9 cellular contexts compared by ENCODE assay signal in the genomic region with DNA sequence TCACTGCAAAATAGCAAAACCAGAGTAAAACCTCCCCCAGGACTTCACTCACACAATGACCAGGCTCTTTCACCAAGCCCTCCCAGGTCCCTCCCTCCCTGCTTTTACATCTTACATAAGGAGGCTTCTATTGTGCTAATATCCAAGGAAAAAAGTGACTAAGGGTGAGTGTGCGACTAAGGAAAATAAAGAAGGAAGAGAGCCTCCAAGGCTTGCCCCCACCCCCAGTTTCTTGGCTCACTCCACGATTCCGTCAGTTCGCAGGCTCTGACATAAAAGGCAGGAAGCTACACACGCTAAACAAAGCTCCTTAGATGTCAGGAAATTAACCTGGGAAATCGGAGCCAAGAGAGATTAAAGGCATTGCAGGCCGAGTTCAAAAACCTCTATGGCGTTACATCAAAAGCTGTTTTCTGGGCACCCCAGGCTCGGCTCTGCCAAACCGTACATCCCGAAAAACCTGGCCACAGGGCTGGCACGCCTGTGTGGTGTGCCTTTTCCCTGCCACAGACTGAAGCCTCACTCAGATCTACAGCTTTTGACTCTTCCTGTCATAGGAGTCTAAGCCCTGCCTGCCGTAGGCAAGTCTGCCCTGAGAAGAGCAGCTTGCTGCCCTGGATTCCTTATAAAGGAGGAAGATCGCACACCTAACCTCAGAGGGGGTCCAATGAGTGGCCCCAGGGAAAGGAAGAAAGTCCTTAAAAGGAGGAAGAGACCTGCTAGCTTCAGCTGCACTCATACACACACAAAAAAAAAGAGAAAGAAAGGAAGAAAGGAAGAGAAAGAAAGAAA.
A peak's percentile ranks its signal among the peaks of the same experiment; 100 is the strongest.
DNase-seq lines count a peak whose midpoint lies in the region; ATAC-seq, FAIRE-seq and TF ChIP-seq lines count a peak whose summit lies in the region.
"Had no signal": no experiment of that assay in that cellular context is flagged by ENCODE, and none has a peak within 500 bp of the region (broad histone marks: within the 10 kb centered on the region; RNA-seq: fewer than 3 reads in every experiment).

No MANE protein-coding gene starts in this region.

- TF ChIP-seq CTCF in AG09319 (IDR thresholded peaks at IDR 0.05; ENCODE audit: low read depth, low read length) (no peak), K562 (IDR thresholded peaks at IDR 0.05 in 2 of 3, conservative IDR thresholded peaks at IDR 0.05 in 1 of 3; ENCODE audit: insufficient read depth in 2 of 3, low read depth in 1 of 3, low read length in 3 of 3) (no peak), keratinocyte (optimal IDR thresholded peaks at IDR 0.05 in 1 of 3, IDR thresholded peaks at IDR 0.05 in 1 of 3, conservative IDR thresholded peaks at IDR 0.05 in 1 of 3; ENCODE audit: extremely low read depth in 1 of 3, insufficient read depth in 2 of 3, low read length in 3 of 3) (no peak), stomach (IDR thresholded peaks at IDR 0.05) (no peak)

- H3K4me3 ChIP-seq in HUES6 (ENCODE audit: low read depth, low read length) = peak overlapping the region; percentile 39
- H3K4me3 ChIP-seq in K562 = no peak overlapping the region
- H3K4me3 ChIP-seq in keratinocyte (ENCODE audit: control insufficient read depth in 2 of 3, extremely low read depth in 1 of 3, insufficient read depth in 2 of 3, low read depth in 1 of 3, low read length in 3 of 3) = peak overlapping the region in 2 of 3 experiments; percentile 30 to 31
- no peak overlapping the region for H3K4me3 ChIP-seq in stomach

- H3K4me1 ChIP-seq in HUES6 (ENCODE audit: control insufficient read depth, insufficient read depth, low read length) (peaks cover 27% of the 10 kb centered on the region), K562 (replicated peaks in 1 of 2; ENCODE audit: control insufficient read depth in 2 of 2, insufficient read depth in 2 of 2, low read length in 2 of 2) (no peaks in the 10 kb centered on the region), keratinocyte (ENCODE audit: control insufficient read depth, extremely low read depth, insufficient read depth, low read length) (peaks cover 66% of the 10 kb centered on the region), stomach (peaks cover 31 to 95% (median 76%) of the 10 kb centered on the region in 4 donors)

- ATAC-seq in K562 (no peak), GM18511 (IDR thresholded peaks at IDR 0.05; ENCODE audit: unreplicated experiment) (no peak)

- in situ Hi-C loops in K562 (cut with MboI) = no loop called here

- H3K9me3 ChIP-seq in HUES6 (ENCODE audit: control insufficient read depth, insufficient read depth, low read depth, low read length) (no peaks in the 10 kb centered on the region), K562 (replicated peaks; ENCODE audit: control insufficient read depth, insufficient read depth, low read depth, low read length) (no peaks in the 10 kb centered on the region), keratinocyte (ENCODE audit: control insufficient read depth, low read depth, low read length) (no peaks in the 10 kb centered on the region), stomach (no peaks in the 10 kb centered on the region)

- dilution Hi-C loops in keratinocyte (cut with MboI; ENCODE audit: extremely low pct_ligation_motif_present, low sequenced_read_pairs) = no loop called here

- POLR2A ChIA-PET in K562 (lab: Yijun Ruan, JAX) = interaction anchor here (0.6 kb wide), 1 partner anchor 11 kb away, joined by 3 read pairs; no protein-coding TSS in a partner anchor

- H4K20me1 ChIP-seq in K562 (replicated peaks; ENCODE audit: control insufficient read depth, insufficient read depth, low read length) (no peaks in the 10 kb centered on the region), keratinocyte (ENCODE audit: control insufficient read depth, extremely low read depth, insufficient read depth, low read length) (no peaks in the 10 kb centered on the region)

- no peaks in the 10 kb centered on the region for H3K9me1 ChIP-seq in K562 (ENCODE audit: control insufficient read depth, insufficient read depth, low read length)
- no peaks in the 10 kb centered on the region for H3K9me1 ChIP-seq in keratinocyte (ENCODE audit: control insufficient read depth, extremely low read depth, insufficient read depth, low read length)

- TF ChIP-seq RAD21 in K562 (CRISPR knock-in tag; conservative IDR thresholded peaks at IDR 0.05 in 1 of 2, IDR thresholded peaks at IDR 0.05 in 1 of 2) = no peak

- TF ChIP-seq EP300 in K562 (IDR thresholded peaks at IDR 0.05; ENCODE audit: low read length) (no peak), stomach (IDR thresholded peaks at IDR 0.05) (peak; percentile 83)

- H2AFZ ChIP-seq in K562 (ENCODE audit: low read depth, low read length) (no peak overlapping the region), keratinocyte (ENCODE audit: control insufficient read depth, low read length) (no peak overlapping the region)

- H3K27ac ChIP-seq in HUES6 (ENCODE audit: low read depth, low read length) (no peak overlapping the region), K562 (ENCODE audit: extremely low read depth, low read depth, low read length) (no peak overlapping the region), keratinocyte (ENCODE audit: control insufficient read depth, insufficient read depth, low read length) (peak overlapping the region; percentile 99), stomach (peak overlapping the region; percentile 84 to 93 (median 91))

- H3K36me3 ChIP-seq in HUES6 (ENCODE audit: control insufficient read depth, insufficient read depth, low read length) (no peaks in the 10 kb centered on the region), K562 (ENCODE audit: control insufficient read depth, insufficient read depth, low read length) (no peaks in the 10 kb centered on the region), keratinocyte (ENCODE audit: control insufficient read depth in 2 of 2, extremely low read depth in 1 of 2, insufficient read depth in 2 of 2, low read length in 2 of 2) (no peaks in the 10 kb centered on the region), stomach (no peaks in the 10 kb centered on the region)

- no TSS peak for BruUV-seq in K562 (replicated peaks; lab: Mats Ljungman, UMichigan)

- H3K9ac ChIP-seq in HUES6 (ENCODE audit: low read length) (peak overlapping the region; percentile 7), K562 (ENCODE audit: insufficient read depth in 1 of 2, low read depth in 2 of 2, low read length in 2 of 2) (no peak overlapping the region), keratinocyte (ENCODE audit: control insufficient read depth, extremely low read depth, insufficient read depth, low read length) (peak overlapping the region; percentile 93)

- 8% methylated on average over 9 of the region's 14 CpGs for WGBS in K562 (ENCODE audit: insufficient coverage, low coverage, missing lambda C conversion rate)
- WGBS in stomach, 5 donors = 16 to 29% (median 22%) methylated on average over 14 of the region's 14 CpGs

- DNase-seq in AG09319 (ENCODE audit: extremely low read depth, low read depth) (peak; percentile 75), K562 (ENCODE audit: extremely low read depth in 1 of 4, low spot score in 3 of 4) (no peak), keratinocyte (ENCODE audit: low read depth, low spot score) (no peak), stomach (peak; percentile 77), NCI-H446 (lab: John Stamatoyannopoulos, UW) (no peak), 8988T (no peak)

- intact Hi-C loops in K562 (cut with micrococcal nuclease) = loop anchor here (5.0 kb wide), 1 partner anchor 64 kb away; no protein-coding TSS in a partner anchor
- intact Hi-C loops in stomach (cut with DNase I; ENCODE audit: low total_unique reads) = no loop called here

- peaks cover 62% of the 10 kb centered on the region for H3K27me3 ChIP-seq in HUES6 (ENCODE audit: control insufficient read depth, insufficient read depth, low read length)
- peaks cover 6 to 34% of the 10 kb centered on the region in 2 experiments; a peak in 3 of 5 replicates for H3K27me3 ChIP-seq in K562 (ENCODE audit: control insufficient read depth in 2 of 2, insufficient read depth in 2 of 2, low read length in 2 of 2)
- no peaks in the 10 kb centered on the region for H3K27me3 ChIP-seq in keratinocyte (ENCODE audit: control insufficient read depth, extremely low read depth, insufficient read depth, low read length)
- H3K27me3 ChIP-seq in stomach = no peaks in the 10 kb centered on the region

- H3K79me2 ChIP-seq in K562 (ENCODE audit: control insufficient read depth, insufficient read depth, low read length) (no peaks in the 10 kb centered on the region), keratinocyte (ENCODE audit: control insufficient read depth, insufficient read depth, low read length) (no peaks in the 10 kb centered on the region)

- no peak for TF ChIP-seq POLR2A in K562 (conservative IDR thresholded peaks at IDR 0.05)
- no peak for TF ChIP-seq POLR2A in stomach (IDR thresholded peaks at IDR 0.05)

- CTCF ChIA-PET in K562 (lab: Yijun Ruan, JAX; ENCODE audit: low intra/inter-chr PET ratio) = no interaction called here

- H3K4me2 ChIP-seq in K562 (ENCODE audit: insufficient read depth, low read length) (no peak overlapping the region), keratinocyte (ENCODE audit: control insufficient read depth, extremely low read depth, insufficient read depth, low read depth, low read length) (peak overlapping the region; percentile 91)

- FAIRE-seq in K562 (lab: Jason Lieb, UNC) (no peak), keratinocyte (lab: Jason Lieb, UNC) (peak; percentile 94)
- FAIRE-seq: frontal cortex had no signal

TF ChIP-seq in K562, 482 proteins besides CTCF, POLR2A, EP300 and RAD21:
- TF ChIP-seq, protein P1, sequence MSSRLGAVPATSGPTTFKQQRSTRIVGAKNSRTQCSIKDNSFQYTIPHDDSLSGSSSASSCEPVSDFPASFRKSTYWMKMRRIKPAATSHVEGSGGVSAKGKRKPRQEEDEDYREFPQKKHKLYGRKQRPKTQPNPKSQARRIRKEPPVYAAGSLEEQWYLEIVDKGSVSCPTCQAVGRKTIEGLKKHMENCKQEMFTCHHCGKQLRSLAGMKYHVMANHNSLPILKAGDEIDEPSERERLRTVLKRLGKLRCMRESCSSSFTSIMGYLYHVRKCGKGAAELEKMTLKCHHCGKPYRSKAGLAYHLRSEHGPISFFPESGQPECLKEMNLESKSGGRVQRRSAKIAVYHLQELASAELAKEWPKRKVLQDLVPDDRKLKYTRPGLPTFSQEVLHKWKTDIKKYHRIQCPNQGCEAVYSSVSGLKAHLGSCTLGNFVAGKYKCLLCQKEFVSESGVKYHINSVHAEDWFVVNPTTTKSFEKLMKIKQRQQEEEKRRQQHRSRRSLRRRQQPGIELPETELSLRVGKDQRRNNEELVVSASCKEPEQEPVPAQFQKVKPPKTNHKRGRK (tag; IDR thresholded peaks at IDR 0.05) = peak; percentile 72; the same call in 1 of the 2 replicates
- TF ChIP-seq RB1 (IDR thresholded peaks at IDR 0.05; ENCODE audit: low read depth) = no peak

Comparison
In these comparisons a context has a peak if more than half of its experiments do, and no peak if none do; other contexts are left out.
1. DNase-seq: peak in AG09319 (single experiment) and stomach (single experiment); none in K562 (0 of 4), keratinocyte (single experiment), NCI-H446 (0 of 2) and 8988T (single experiment).
2. H3K27ac ChIP-seq: peak in keratinocyte (single experiment) and stomach (5 of 5); none in HUES6 (single experiment) and K562 (single experiment).
3. H3K4me3 ChIP-seq: peak in HUES6 (single experiment) and keratinocyte (2 of 3); none in K562 (single experiment) and stomach (0 of 4).
4. H3K9ac ChIP-seq: peak in HUES6 (single experiment) and keratinocyte (single experiment); none in K562 (0 of 2).